Comparison of ENCODE assay signal across 8 cellular contexts in the genomic region with DNA sequence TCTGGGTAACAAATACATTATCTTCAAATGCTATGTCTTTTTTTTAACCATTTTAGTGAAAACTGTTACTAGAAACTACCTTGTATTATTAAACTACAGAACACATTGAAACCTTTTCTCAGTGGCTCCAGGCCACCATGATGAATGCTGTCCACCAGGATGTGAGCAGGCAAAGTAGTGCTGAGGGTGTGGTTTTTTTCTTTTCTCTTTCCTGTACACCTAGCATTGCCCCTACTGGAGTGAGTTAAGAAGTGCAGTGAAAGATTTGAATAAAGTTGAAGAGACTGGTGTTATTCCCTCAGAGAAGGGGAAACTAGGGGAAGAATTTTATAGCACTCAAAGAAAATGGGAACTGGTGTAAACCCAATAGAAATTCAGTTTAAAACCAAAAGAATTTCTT.
A peak's percentile ranks its signal among the peaks of the same experiment; 100 is the strongest.
DNase-seq lines count a peak whose midpoint lies in the region; ATAC-seq and TF ChIP-seq lines count a peak whose summit lies in the region.

No MANE protein-coding gene starts in this region.

- no peak overlapping the region for H3K4me3 ChIP-seq in ovary

- no peak overlapping the region for H3K4me3 Mint-ChIP-seq in naive B cell

- H3K9me3 ChIP-seq in ovary: no peaks in the 10 kb centered on the region

- H3K27me3 Mint-ChIP-seq in naive B cell: no peaks in the 10 kb centered on the region

- no peak for TF ChIP-seq POLR2A in ovary (IDR thresholded peaks at IDR 0.05)

- H3K4me1 Mint-ChIP-seq in naive B cell: peaks cover 0 to 6% (median 5%) of the 10 kb centered on the region in 3 donors

- DNase-seq in Daoy (ENCODE audit: low read depth) (peak; percentile 21), HT-29 (ENCODE audit: low spot score) (peak; percentile 67), amniotic epithelial cell (ENCODE audit: low read depth) (peak; percentile 23), naive B cell (no peak), ovary (no peak), DMS153 treated with DMSO at 0.1 percent for 48 hours (lab: John Stamatoyannopoulos, UW; ENCODE audit: unreplicated experiment) (no peak), NCI-H1092 treated with DMSO at 0.1 percent for 48 hours (lab: John Stamatoyannopoulos, UW) (no peak)
- no peak for DNase-seq in stimulated activated CD4-positive, alpha-beta T cell treated with anti-CD3 and anti-CD28 coated beads, Interleukin-1b, Interleukin-23, amount 100 ng/mL, for 48 hours

- intact Hi-C loops in ovary (cut with DNase I): no loop called here

- H3K36me3 ChIP-seq in ovary: no peaks in the 10 kb centered on the region

- H3K27me3 ChIP-seq in ovary: no peaks in the 10 kb centered on the region

- ATAC-seq in naive B cell (ENCODE audit: low read depth in 2 of 2): peak; percentile 68 to 85

- peaks cover 4% of the 10 kb centered on the region for H3K4me1 ChIP-seq in ovary (ENCODE audit: insufficient read depth)

- peak overlapping the region in 2 of 6 donors; percentile 25 to 35 for H3K27ac Mint-ChIP-seq in naive B cell

- H3K36me3 Mint-ChIP-seq in naive B cell: peaks cover 28 to 54% of the 10 kb centered on the region in 2 donors

- TF ChIP-seq CTCF in ovary (IDR thresholded peaks at IDR 0.05): no peak

- TF ChIP-seq EP300 in ovary (IDR thresholded peaks at IDR 0.05): no peak

- no peak overlapping the region for H3K27ac ChIP-seq in ovary

- H3K9me3 Mint-ChIP-seq in naive B cell: no peaks in the 10 kb centered on the region

Comparison
In these comparisons a context has a peak if more than half of its experiments do, and no peak if none do; other contexts are left out.
1. DNase-seq: peak in Daoy (single experiment), HT-29 (single experiment) and amniotic epithelial cell (single experiment); none in naive B cell (single experiment), ovary (0 of 5), stimulated activated CD4-positive, alpha-beta T cell treated with anti-CD3 and anti-CD28 coated beads, Interleukin-1b, Interleukin-23, amount 100 ng/mL, for 48 hours (single experiment), DMS153 treated with DMSO at 0.1 percent for 48 hours (single experiment) and NCI-H1092 treated with DMSO at 0.1 percent for 48 hours (single experiment).